ENCODE assay signal across 1 cellular context in the genomic region with DNA sequence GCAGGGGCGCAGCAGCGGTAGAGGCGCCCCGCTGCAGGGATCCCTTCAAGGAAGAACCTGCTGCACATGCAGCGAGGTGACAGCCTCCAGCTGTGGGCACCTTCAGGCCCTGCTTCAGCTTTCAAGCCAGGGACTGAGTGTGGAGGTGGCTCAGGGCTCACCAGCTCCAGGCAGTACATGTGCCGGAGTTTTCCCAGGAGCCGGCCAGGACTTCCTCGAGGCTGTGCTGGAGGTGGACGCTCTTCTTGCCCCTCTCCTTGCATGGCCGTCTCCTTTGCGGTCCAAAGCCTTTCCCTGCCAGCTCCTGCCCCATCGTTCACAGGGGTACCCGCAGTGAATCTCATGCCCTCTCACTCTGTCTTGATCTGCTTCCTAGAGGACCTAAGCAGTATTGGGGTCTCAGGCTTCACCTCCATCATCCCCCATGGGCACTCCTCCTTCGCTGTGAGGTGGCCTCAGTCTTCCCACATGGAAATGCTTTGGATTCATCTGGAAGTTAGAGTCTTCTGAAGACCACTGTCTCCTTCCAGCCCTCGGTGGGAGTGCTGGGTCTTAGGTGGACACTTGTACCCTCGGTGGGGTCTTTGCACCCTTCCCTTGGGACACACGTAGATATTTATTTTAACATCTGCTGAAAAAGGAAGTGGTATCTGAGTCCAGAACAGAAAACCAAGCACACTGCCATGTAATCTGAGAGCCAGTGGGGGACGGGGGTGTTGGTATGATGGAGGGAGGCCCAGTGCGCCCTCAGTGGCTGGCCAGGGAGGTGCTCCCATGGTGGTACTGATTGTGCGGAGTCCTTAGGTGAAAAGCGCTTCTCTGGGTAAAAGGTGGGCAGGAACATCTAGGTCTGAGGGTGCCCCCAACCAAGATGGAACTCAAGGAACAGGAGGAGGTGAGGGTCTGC.
TF ChIP-seq lines count a peak whose summit lies in the region.

No MANE protein-coding gene starts in this region.

TF ChIP-seq in HepG2, 621 proteins besides CTCF, POLR2A, EP300 and RAD21:
- TF ChIP-seq, protein P1, sequence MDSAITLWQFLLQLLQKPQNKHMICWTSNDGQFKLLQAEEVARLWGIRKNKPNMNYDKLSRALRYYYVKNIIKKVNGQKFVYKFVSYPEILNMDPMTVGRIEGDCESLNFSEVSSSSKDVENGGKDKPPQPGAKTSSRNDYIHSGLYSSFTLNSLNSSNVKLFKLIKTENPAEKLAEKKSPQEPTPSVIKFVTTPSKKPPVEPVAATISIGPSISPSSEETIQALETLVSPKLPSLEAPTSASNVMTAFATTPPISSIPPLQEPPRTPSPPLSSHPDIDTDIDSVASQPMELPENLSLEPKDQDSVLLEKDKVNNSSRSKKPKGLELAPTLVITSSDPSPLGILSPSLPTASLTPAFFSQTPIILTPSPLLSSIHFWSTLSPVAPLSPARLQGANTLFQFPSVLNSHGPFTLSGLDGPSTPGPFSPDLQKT (CRISPR knock-in tag; IDR thresholded peaks at IDR 0.05; ENCODE audit: borderline replicate concordance), result no peak
- TF ChIP-seq AGO2 (optimal IDR thresholded peaks at IDR 0.05; ENCODE audit: low read depth, low read length) (peak; percentile 69), ZNF713 (CRISPR knock-in tag; IDR thresholded peaks at IDR 0.05) (no peak)
